Comparison of ENCODE assay signal across 1 cellular context in the genomic region with DNA sequence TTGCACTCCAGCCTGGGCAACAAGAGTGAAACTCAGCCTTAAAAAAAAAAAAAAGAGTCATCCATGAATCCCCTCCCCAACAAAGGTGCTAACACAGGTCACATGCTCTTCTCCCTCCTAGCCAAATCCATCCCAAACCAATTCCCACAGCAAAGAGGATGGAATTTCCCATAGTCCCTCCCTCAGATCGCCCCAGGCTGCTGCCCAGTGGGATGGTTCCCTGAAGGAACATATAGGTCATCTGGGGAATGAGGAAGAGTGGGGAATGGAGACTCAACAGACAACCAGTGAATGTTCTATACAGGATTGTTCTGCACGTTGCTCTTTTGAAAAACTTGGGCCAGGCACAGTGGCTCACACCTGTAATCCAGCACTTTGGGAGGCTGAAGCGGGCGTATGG.
TF ChIP-seq lines count a peak whose summit lies in the region.

No MANE protein-coding gene starts in this region.

TF ChIP-seq in IMR-90, 13 proteins besides CTCF, POLR2A, EP300 and RAD21:
- TF ChIP-seq BHLHE40 (IDR thresholded peaks at IDR 0.05; ENCODE audit: low read depth, low read length) (no peak), CHD1 (IDR thresholded peaks at IDR 0.05; ENCODE audit: low read depth, low read length) (no peak), MAZ (IDR thresholded peaks at IDR 0.05; ENCODE audit: borderline replicate concordance, low read depth, low read length) (no peak), NFE2L2 (IDR thresholded peaks at IDR 0.05; ENCODE audit: low read depth, low read length) (no peak), SMC3 (IDR thresholded peaks at IDR 0.05; ENCODE audit: low read depth, low read length) (no peak), FOS (IDR thresholded peaks at IDR 0.05; ENCODE audit: low read depth, low read length) (no peak), MXI1 (IDR thresholded peaks at IDR 0.05; ENCODE audit: borderline replicate concordance, low read depth, low read length) (no peak), MAFK (IDR thresholded peaks at IDR 0.05; ENCODE audit: low read depth, low read length) (no peak), RCOR1 (IDR thresholded peaks at IDR 0.05; ENCODE audit: insufficient replicate concordance, low read length) (no peak), RFX5 (IDR thresholded peaks at IDR 0.05; ENCODE audit: low read depth, low read length) (no peak), CEBPB (IDR thresholded peaks at IDR 0.05; ENCODE audit: low read depth, low read length) (no peak)
- TF ChIP-seq, protein P1, sequence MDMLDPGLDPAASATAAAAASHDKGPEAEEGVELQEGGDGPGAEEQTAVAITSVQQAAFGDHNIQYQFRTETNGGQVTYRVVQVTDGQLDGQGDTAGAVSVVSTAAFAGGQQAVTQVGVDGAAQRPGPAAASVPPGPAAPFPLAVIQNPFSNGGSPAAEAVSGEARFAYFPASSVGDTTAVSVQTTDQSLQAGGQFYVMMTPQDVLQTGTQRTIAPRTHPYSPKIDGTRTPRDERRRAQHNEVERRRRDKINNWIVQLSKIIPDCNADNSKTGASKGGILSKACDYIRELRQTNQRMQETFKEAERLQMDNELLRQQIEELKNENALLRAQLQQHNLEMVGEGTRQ (IDR thresholded peaks at IDR 0.05; ENCODE audit: low read depth, low read length), result no peak
- TF ChIP-seq, protein P2, sequence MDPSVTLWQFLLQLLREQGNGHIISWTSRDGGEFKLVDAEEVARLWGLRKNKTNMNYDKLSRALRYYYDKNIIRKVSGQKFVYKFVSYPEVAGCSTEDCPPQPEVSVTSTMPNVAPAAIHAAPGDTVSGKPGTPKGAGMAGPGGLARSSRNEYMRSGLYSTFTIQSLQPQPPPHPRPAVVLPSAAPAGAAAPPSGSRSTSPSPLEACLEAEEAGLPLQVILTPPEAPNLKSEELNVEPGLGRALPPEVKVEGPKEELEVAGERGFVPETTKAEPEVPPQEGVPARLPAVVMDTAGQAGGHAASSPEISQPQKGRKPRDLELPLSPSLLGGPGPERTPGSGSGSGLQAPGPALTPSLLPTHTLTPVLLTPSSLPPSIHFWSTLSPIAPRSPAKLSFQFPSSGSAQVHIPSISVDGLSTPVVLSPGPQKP (IDR thresholded peaks at IDR 0.05; ENCODE audit: borderline replicate concordance, low read depth, low read length), result no peak
TF ChIP-seq in IMR-90: peak in this region for 0.
